37 cellular contexts compared by ENCODE assay signal in the genomic region with DNA sequence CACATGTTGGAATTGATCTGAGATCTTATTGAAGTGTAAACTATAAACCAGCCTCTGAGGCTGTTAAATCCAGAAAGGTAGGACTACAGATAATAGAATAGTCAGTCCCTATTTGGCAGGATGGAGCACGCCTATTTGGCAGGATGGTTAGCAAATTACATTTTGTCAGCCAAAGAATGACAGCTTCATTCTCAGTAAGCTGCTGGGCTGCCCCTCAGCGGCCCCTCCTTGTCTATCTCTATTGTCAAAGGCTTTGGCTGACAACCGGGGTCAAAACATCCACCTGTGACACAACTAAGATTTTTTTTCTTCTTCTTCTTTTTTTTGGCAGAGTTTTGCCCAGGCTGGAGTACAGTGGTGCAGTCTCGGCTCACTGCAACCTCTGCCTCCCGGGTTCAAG.
"Had no signal": no experiment of that assay in that cellular context is flagged by ENCODE, and none has a peak within 500 bp of the region (broad histone marks: within the 10 kb centered on the region; RNA-seq: fewer than 3 reads in every experiment).

No MANE protein-coding gene starts in this region.

- H3K27ac Mint-ChIP-seq: activated CD4-positive, alpha-beta memory T cell treated with anti-CD3 and anti-CD28 coated beads, Interleukin-2, amount 10 ng/mL, durations not matched to agents 7 days and 5 days; activated CD8-positive, alpha-beta memory T cell treated with anti-CD3 and anti-CD28 coated beads, Interleukin-2, amount 10 ng/mL, durations not matched to agents 7 days and 5 days; activated naive CD8-positive, alpha-beta T cell treated with anti-CD3 and anti-CD28 coated beads, Interleukin-2, amount 10 ng/mL, durations not matched to agents 7 days and 5 days; activated T-cell treated with anti-CD3 and anti-CD28 coated beads, Interleukin-2, amount 50 U/mL, for 72 hours; activated T-helper 17 cell treated with anti-CD3 and anti-CD28 coated beads, Interleukin-2, amount 50 U/mL, for 72 hours had no signal

- H3K9me3 Mint-ChIP-seq: activated naive CD8-positive, alpha-beta T cell treated with anti-CD3 and anti-CD28 coated beads, Interleukin-2, amount 10 ng/mL, durations not matched to agents 7 days and 5 days; activated T-cell treated with anti-CD3 and anti-CD28 coated beads, Interleukin-2, amount 50 U/mL, for 72 hours; activated T-helper 17 cell treated with anti-CD3 and anti-CD28 coated beads, Interleukin-2, amount 50 U/mL, for 72 hours had no signal

- H3K27me3 ChIP-seq: ascending aorta, breast epithelium had no signal

- H3K36me3 Mint-ChIP-seq: activated CD8-positive, alpha-beta memory T cell treated with anti-CD3 and anti-CD28 coated beads, Interleukin-2, amount 10 ng/mL, durations not matched to agents 7 days and 5 days; activated naive CD8-positive, alpha-beta T cell treated with anti-CD3 and anti-CD28 coated beads, Interleukin-2, amount 10 ng/mL, durations not matched to agents 7 days and 5 days had no signal

- H3K4me3 Mint-ChIP-seq: activated CD4-positive, alpha-beta memory T cell treated with anti-CD3 and anti-CD28 coated beads, Interleukin-2, amount 10 ng/mL, durations not matched to agents 7 days and 5 days; activated CD8-positive, alpha-beta memory T cell treated with anti-CD3 and anti-CD28 coated beads, Interleukin-2, amount 10 ng/mL, durations not matched to agents 7 days and 5 days; activated naive CD8-positive, alpha-beta T cell treated with anti-CD3 and anti-CD28 coated beads, Interleukin-2, amount 10 ng/mL, durations not matched to agents 7 days and 5 days; activated T-cell treated with anti-CD3 and anti-CD28 coated beads, Interleukin-2, amount 50 U/mL, for 72 hours; activated T-helper 17 cell treated with anti-CD3 and anti-CD28 coated beads, Interleukin-2, amount 50 U/mL, for 72 hours had no signal

- DNase-seq: activated CD4-positive, alpha-beta memory T cell treated with anti-CD3 and anti-CD28 coated beads, Interleukin-2, amount 10 ng/mL, durations not matched to agents 7 days and 5 days; activated CD4-positive, alpha-beta T cell treated with anti-CD3 and anti-CD28 coated beads for 1 hour; activated CD4-positive, alpha-beta T cell treated with anti-CD3 and anti-CD28 coated beads for 48 hours; activated CD4-positive, CD25-positive, alpha-beta regulatory T cell; activated CD8-positive, alpha-beta memory T cell treated with anti-CD3 and anti-CD28 coated beads for 24 hours; activated CD8-positive, alpha-beta memory T cell treated with anti-CD3 and anti-CD28 coated beads, Interleukin-2, amount 10 ng/mL, durations not matched to agents 7 days and 5 days; activated CD8-positive, alpha-beta memory T cell treated with anti-CD3 and anti-CD28 coated beads, Interleukin-2, amount 50 U/mL, for 48 hours; activated effector memory CD4-positive, alpha-beta T cell treated with anti-CD3 and anti-CD28 coated beads, Interleukin-2, amount 50 U/mL, for 16 hours; activated naive CD4-positive, alpha-beta T cell; activated naive CD4-positive, alpha-beta T cell treated with anti-CD3 and anti-CD28 coated beads, Interleukin-2, amount 50 U/mL, for 16 hours; activated naive CD8-positive, alpha-beta T cell treated with anti-CD3 and anti-CD28 coated beads, Interleukin-2, amount 10 ng/mL, durations not matched to agents 7 days and 5 days; activated T-cell treated with anti-CD3 and anti-CD28 coated beads, Interleukin-2, amount 50 U/mL, for 1 hour; activated T-cell treated with anti-CD3 and anti-CD28 coated beads, Interleukin-2, amount 50 U/mL, for 72 hours; amygdala; caudate nucleus; cerebellar nuclear complex; Karpas-422; KBM-7; MM.1S; MV-4-11; NCI-H1092 treated with DMSO at 0.1 percent for 48 hours; NCI-H1436; NCI-H1694; NCI-H1930; NCI-H2081 treated with DMSO at 0.1 percent for 48 hours; NCI-H226; NCI-H524 treated with DMSO at 0.1 percent for 48 hours; OCI-M1; Right ventricle myocardium superior; SW 1271; T-helper 1 cell; T-helper 2 cell; T-helper 9 cell; WERI-Rb-1 had no signal

- H3K36me3 ChIP-seq: ascending aorta, breast epithelium, WERI-Rb-1 had no signal

- H3K4me1 Mint-ChIP-seq: activated CD4-positive, alpha-beta memory T cell treated with anti-CD3 and anti-CD28 coated beads, Interleukin-2, amount 10 ng/mL, durations not matched to agents 7 days and 5 days; activated CD8-positive, alpha-beta memory T cell treated with anti-CD3 and anti-CD28 coated beads, Interleukin-2, amount 10 ng/mL, durations not matched to agents 7 days and 5 days; activated naive CD8-positive, alpha-beta T cell treated with anti-CD3 and anti-CD28 coated beads, Interleukin-2, amount 10 ng/mL, durations not matched to agents 7 days and 5 days; activated T-helper 17 cell treated with anti-CD3 and anti-CD28 coated beads, Interleukin-2, amount 50 U/mL, for 72 hours had no signal

- H3K27ac ChIP-seq: ascending aorta, breast epithelium, WERI-Rb-1 had no signal

- H3K27me3 Mint-ChIP-seq: activated CD4-positive, alpha-beta memory T cell treated with anti-CD3 and anti-CD28 coated beads, Interleukin-2, amount 10 ng/mL, durations not matched to agents 7 days and 5 days had no signal

- H3K4me3 ChIP-seq: ascending aorta, breast epithelium had no signal

- H3K9me3 ChIP-seq: ascending aorta, breast epithelium had no signal

- H3K4me1 ChIP-seq: ascending aorta had no signal
